Comparison of ENCODE assay signal across 16 cellular contexts in the genomic region with DNA sequence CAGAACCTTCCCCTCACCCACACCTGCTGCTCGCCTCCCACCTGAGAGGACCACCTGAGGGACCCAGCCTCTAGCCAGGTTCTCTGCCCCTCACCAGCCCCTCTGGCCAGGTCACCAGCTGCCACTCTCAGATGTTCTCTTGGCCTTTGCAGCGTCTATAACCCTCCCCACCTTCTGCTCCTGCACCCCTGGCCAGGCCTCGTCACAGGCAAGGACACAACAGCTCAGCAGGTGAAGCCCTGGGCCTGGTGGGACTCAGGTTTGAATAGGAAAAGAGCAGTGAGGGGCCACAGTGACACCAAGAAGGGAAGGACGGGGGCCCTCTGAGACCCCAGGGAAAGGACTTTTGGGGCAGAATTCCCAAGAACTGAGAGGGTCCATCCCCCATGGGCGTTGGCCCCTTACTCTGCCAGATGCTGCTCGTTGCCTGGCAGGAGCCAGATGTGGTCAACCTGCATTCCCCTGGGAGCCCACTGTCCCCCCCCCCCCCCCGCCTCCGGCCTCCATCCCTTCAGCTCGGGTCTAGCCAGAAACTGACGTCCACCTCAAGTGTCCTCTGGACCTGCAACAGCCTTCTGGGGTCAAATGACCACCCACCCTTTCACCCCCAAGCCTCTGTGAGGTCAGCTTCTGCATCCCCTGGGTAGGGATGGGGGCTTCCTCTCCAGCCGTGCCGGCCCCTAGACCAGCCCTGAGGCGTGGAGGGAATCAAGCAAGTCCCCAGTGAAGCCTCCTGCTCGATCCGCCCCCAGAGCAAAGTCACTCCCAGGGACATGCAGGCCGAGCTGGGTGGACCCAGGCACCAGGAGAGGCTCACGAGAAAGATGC. TPM values are rescaled to one million over a fixed set of nuclear protein-coding genes. Genes with fewer than 3 reads are reported as not detected.
DNase-seq lines count a peak whose midpoint lies in the region; ATAC-seq and TF ChIP-seq lines count a peak whose summit lies in the region.
"Had no signal": no experiment of that assay in that cellular context is flagged by ENCODE, and none has a peak within 500 bp of the region (broad histone marks: within the 10 kb centered on the region; RNA-seq: fewer than 3 reads in every experiment).

No MANE protein-coding gene starts in this region.

- H3K27me3 Mint-ChIP-seq in activated naive CD8-positive, alpha-beta T cell treated with anti-CD3 and anti-CD28 coated beads, Interleukin-2, amount 50 U/mL, for 24 hours: no peaks in the 10 kb centered on the region

- peak overlapping the region; percentile 85 for H3K27ac ChIP-seq in BLaER1
- H3K27ac ChIP-seq: C4-2B had no signal

- peaks cover 25% of the 10 kb centered on the region for H4K20me1 ChIP-seq in BLaER1

- H3K9ac ChIP-seq in BLaER1 (peak overlapping the region; percentile 76), mucosa of stomach (ENCODE audit: low read length) (peak overlapping the region; percentile 10)

- H3K4me3 ChIP-seq in BLaER1 (peak overlapping the region; percentile 48), mucosa of stomach (ENCODE audit: low read length) (no peak overlapping the region)

- peak; percentile 5 for TF ChIP-seq POLR2A in GM18951 (IDR thresholded peaks at IDR 0.05; ENCODE audit: extremely low read depth, insufficient read depth, insufficient read length)

- in situ Hi-C loops in GM18951 (cut with MboI; ENCODE audit: low sequenced_read_pairs, unreplicated experiment) (no loop called here), G401 (cut with HindIII; ENCODE audit: low sequenced_read_pairs) (no loop called here)

- H3K27ac Mint-ChIP-seq in activated naive CD8-positive, alpha-beta T cell treated with anti-CD3 and anti-CD28 coated beads, Interleukin-2, amount 50 U/mL, for 24 hours: peak overlapping the region; percentile 83

- H3K36me3 Mint-ChIP-seq in activated naive CD8-positive, alpha-beta T cell treated with anti-CD3 and anti-CD28 coated beads, Interleukin-2, amount 50 U/mL, for 24 hours (ENCODE audit: low read depth): peaks cover 21% of the 10 kb centered on the region

- peaks cover 68% of the 10 kb centered on the region for H3K36me3 ChIP-seq in BLaER1
- H3K36me3 ChIP-seq in mucosa of stomach (ENCODE audit: control insufficient read depth, insufficient read depth, low read length): peaks cover 6% of the 10 kb centered on the region

- peak overlapping the region; percentile 96 for H3K4me2 ChIP-seq in BLaER1

- no peaks in the 10 kb centered on the region for H3K27me3 ChIP-seq in BLaER1
- no peaks in the 10 kb centered on the region for H3K27me3 ChIP-seq in mucosa of stomach (ENCODE audit: control insufficient read depth, insufficient read depth, low read length)

- no peak for ATAC-seq in activated naive CD8-positive, alpha-beta T cell treated with anti-CD3 and anti-CD28 coated beads, Interleukin-2, amount 50 U/mL, for 24 hours
- ATAC-seq: PC-3 had no signal

- no peak for DNase-seq in activated naive CD8-positive, alpha-beta T cell treated with anti-CD3 and anti-CD28 coated beads, Interleukin-2, amount 50 U/mL, for 24 hours
- no peak for DNase-seq in NCI-H2081 (lab: John Stamatoyannopoulos, UW)
- DNase-seq in G401 (ENCODE audit: low spot score): no peak
- DNase-seq in AG20443 (ENCODE audit: low spot score): no peak
- DNase-seq in H4 (ENCODE audit: low spot score): no peak
- DNase-seq: aorta; dermis blood vessel endothelial cell; GF-D8; NCI-H1048; NCI-H345; PC-3; stimulated activated naive CD4-positive, alpha-beta T cell treated with Interleukin-2 at 50 U/mL for 16 hours had no signal

- no peak overlapping the region for H3K4me3 Mint-ChIP-seq in activated naive CD8-positive, alpha-beta T cell treated with anti-CD3 and anti-CD28 coated beads, Interleukin-2, amount 50 U/mL, for 24 hours

- H3K4me1 ChIP-seq in BLaER1 (peaks cover 88% of the 10 kb centered on the region), mucosa of stomach (ENCODE audit: control insufficient read depth, insufficient read depth, low read length) (peaks cover 36% of the 10 kb centered on the region)

- no peaks in the 10 kb centered on the region for H3K9me3 Mint-ChIP-seq in activated naive CD8-positive, alpha-beta T cell treated with anti-CD3 and anti-CD28 coated beads, Interleukin-2, amount 50 U/mL, for 24 hours

- peaks cover 20% of the 10 kb centered on the region for H3K4me1 Mint-ChIP-seq in activated naive CD8-positive, alpha-beta T cell treated with anti-CD3 and anti-CD28 coated beads, Interleukin-2, amount 50 U/mL, for 24 hours

- no peaks in the 10 kb centered on the region for H3K9me3 ChIP-seq in BLaER1
- H3K9me3 ChIP-seq in mucosa of stomach (ENCODE audit: control insufficient read depth, low read length): no peaks in the 10 kb centered on the region

RNA-seq across cellular contexts. Expression of gene SBF1, which starts 28.7 kb away (rescaled TPM):
- 61.5 and 86.1 TPM in 2 replicates for total RNA-seq in G401 (2014; rRNA removed; shearing (Covaris generic))
- 29.1 and 33.9 TPM in 2 replicates for total RNA-seq in H4 (2014; rRNA removed; shearing (Covaris generic))

RNA-seq across cellular contexts. Expression of gene ADM2, which starts 35.2 kb away (rescaled TPM):
- not detected in 2 replicates for total RNA-seq in G401 (2014; rRNA removed; shearing (Covaris generic))
- 0.17 and 0.39 TPM in 2 replicates for total RNA-seq in H4 (2014; rRNA removed; shearing (Covaris generic))

RNA-seq across cellular contexts. Expression of gene MIOX, which starts 40.6 kb away (rescaled TPM):
- total RNA-seq in G401 (2014; rRNA removed; shearing (Covaris generic)): 1.9 TPM in 1 of 2 replicates, not detected in the other
- total RNA-seq in H4 (2014; rRNA removed; shearing (Covaris generic)): not detected in 2 replicates
- total RNA-seq: aorta, dermis blood vessel endothelial cell, PC-3 had no signal
